8 cellular contexts compared by ENCODE assay signal in the genomic region with DNA sequence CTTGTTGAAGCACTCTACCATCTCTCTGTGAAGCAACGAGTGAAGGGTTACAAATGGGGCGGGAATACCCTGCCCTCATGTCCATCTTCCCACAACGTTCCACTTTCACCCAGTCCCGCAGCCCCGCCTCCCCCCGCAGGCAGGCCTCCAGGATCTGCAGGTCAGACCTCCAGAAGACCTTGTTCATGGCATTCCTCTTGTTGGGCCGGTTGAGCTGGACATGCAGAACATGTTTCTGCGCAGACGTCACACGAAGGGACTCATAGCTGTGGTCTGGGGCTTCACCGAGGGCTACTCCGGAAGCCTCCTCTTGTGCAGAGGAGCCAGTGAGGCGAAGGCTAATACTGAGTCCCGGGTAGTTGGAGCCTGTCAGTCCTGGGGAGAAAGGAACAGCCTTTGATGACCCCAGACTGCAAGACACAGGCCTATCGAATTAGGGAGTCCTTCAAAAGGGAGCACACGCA. TPM values are rescaled to one million over a fixed set of nuclear protein-coding genes. Genes with fewer than 3 reads are reported as not detected.
DNase-seq lines count a peak whose midpoint lies in the region; ATAC-seq, FAIRE-seq and TF ChIP-seq lines count a peak whose summit lies in the region.

No MANE protein-coding gene starts in this region.

- TF ChIP-seq RAD21 in HepG2 (CRISPR knock-in tag; IDR thresholded peaks at IDR 0.05), result no peak; the same call in 1 of the 2 replicates

- H3K27ac ChIP-seq in SJSA1 (peak overlapping the region; percentile 94), HepG2 (ENCODE audit: extremely low read length, insufficient read depth, low read length) (peak overlapping the region; percentile 97), stomach (peak overlapping the region; percentile 91 to 97 (median 96))

- WGBS in HepG2 (ENCODE audit: low lambda C conversion rate), result 1% methylated on average over 11 of the region's 16 CpGs
- WGBS in stomach, 5 donors, result 0 to 3% (median 1%) methylated on average over 5 to 16 of the region's 16 CpGs

- in situ Hi-C loops in HepG2 (cut with HindIII; ENCODE audit: extremely low pct_ligation_motif_present, low pct_unique_long_range_greater_than_20kb), result loop anchor here (5.0 kb wide), 1 partner anchor 89 kb away; a partner anchor contains a TSS

- H3K36me3 ChIP-seq in SJSA1 (peaks cover 41% of the 10 kb centered on the region), HepG2 (replicated peaks in 1 of 2; ENCODE audit: control insufficient read depth in 1 of 2, insufficient read depth in 2 of 2, low read length in 2 of 2) (peaks cover 7 to 27% of the 10 kb centered on the region in 2 experiments), stomach (peaks cover 27 to 57% (median 55%) of the 10 kb centered on the region in 4 donors)

- TF ChIP-seq CTCF in HepG2 (CRISPR knock-in tag; IDR thresholded peaks at IDR 0.05) (peak; percentile 17; the same call in 1 of the 2 replicates), stomach (IDR thresholded peaks at IDR 0.05) (no peak)

- H3K4me2 ChIP-seq in HepG2 (ENCODE audit: low read depth, low read length), result peak overlapping the region; percentile 94

- intact Hi-C loops in HepG2 (cut with micrococcal nuclease; ENCODE audit: unreplicated experiment), result loop anchor here (2.0 to 10.0 kb wide), 3 partner anchors 20 to 176 kb away; no protein-coding TSS in a partner anchor
- intact Hi-C loops in stomach (cut with DNase I; ENCODE audit: low total_unique reads), result no loop called here

- H2AFZ ChIP-seq in HepG2 (ENCODE audit: low read length), result no peak overlapping the region

- POLR2A ChIA-PET in HepG2 (lab: Yijun Ruan, JAX), result interaction anchor here (0.6 to 6.2 kb wide), 32 partner anchors 9 to 212 kb away, joined by 3 to 148 read pairs (median 5); a partner anchor contains a TSS

- ATAC-seq in GM19455 (IDR thresholded peaks at IDR 0.05; ENCODE audit: unreplicated experiment) (peak; percentile 33), HG03457 (IDR thresholded peaks at IDR 0.05; ENCODE audit: unreplicated experiment) (peak; percentile 31), HepG2 (peak; percentile 75)

- TF ChIP-seq POLR2A in HepG2 (IDR thresholded peaks at IDR 0.05; ENCODE audit: insufficient read depth in 1 of 2, low read depth in 2 of 2, low read length in 2 of 2) (peak in 1 of 2 experiments; percentile 69; a peak in 1 of 4 replicates), stomach (IDR thresholded peaks at IDR 0.05) (no peak)

- no peaks in the 10 kb centered on the region for H4K20me1 ChIP-seq in HepG2 (ENCODE audit: insufficient read depth, low read length)

- H3K4me3 ChIP-seq in SJSA1 (peak overlapping the region; percentile 51), HepG2 (replicated peaks in 1 of 3; ENCODE audit: insufficient read depth in 1 of 3, low read depth in 2 of 3, low read length in 3 of 3) (peak overlapping the region; percentile 49 to 80 (median 62)), stomach (peak overlapping the region; percentile 69 to 74 (median 73))

- CTCF ChIA-PET in HepG2 (lab: Yijun Ruan, JAX; ENCODE audit: low intra/inter-chr PET ratio, low total read pairs), result no interaction called here

- 0 out of 4 replicates have a peak, but pooled peaks have one; percentile 2 to 43 for TF ChIP-seq EP300 in HepG2 (IDR thresholded peaks at IDR 0.05; ENCODE audit: low read depth in 2 of 2, low read length in 2 of 2)
- TF ChIP-seq EP300 in HepG2 (CRISPR knock-in tag; IDR thresholded peaks at IDR 0.05; ENCODE audit: borderline replicate concordance), result no peak
- TF ChIP-seq EP300 in stomach (IDR thresholded peaks at IDR 0.05), result peak; percentile 30

- H3K79me2 ChIP-seq in HepG2 (ENCODE audit: insufficient read depth, low read length), result peaks cover 8% of the 10 kb centered on the region

- peak; percentile 60 for FAIRE-seq in HepG2 (lab: Jason Lieb, UNC)

- TSS peak; percentile 82 for BruUV-seq in HepG2 (replicated peaks; lab: Mats Ljungman, UMichigan)

- H3K4me1 ChIP-seq in SJSA1 (replicated peaks) (peaks cover 25% of the 10 kb centered on the region), HepG2 (ENCODE audit: insufficient read depth, low read length) (peaks cover 46% of the 10 kb centered on the region), stomach (peaks cover 24 to 74% (median 56%) of the 10 kb centered on the region in 4 donors)

- H3K27me3 ChIP-seq in SJSA1 (replicated peaks) (no peaks in the 10 kb centered on the region; the same call in 1 of the 2 replicates), HepG2 (ENCODE audit: control insufficient read depth in 1 of 2, insufficient read depth in 2 of 2, low read length in 2 of 2) (no peaks in the 10 kb centered on the region; a peak in 1 of 5 replicates), stomach (no peaks in the 10 kb centered on the region)

- peak overlapping the region; percentile 95 for H3K9ac ChIP-seq in HepG2 (ENCODE audit: insufficient read depth, low read depth, low read length)

- DNase-seq in EL (peak; percentile 99), SJSA1 (ENCODE audit: low read depth in 1 of 2, low spot score in 2 of 2) (peak in 1 of 2 experiments; percentile 94), dermis blood vessel endothelial cell (peak; percentile 66), HepG2 (ENCODE audit: low spot score) (peak; percentile 87), stomach (peak; percentile 88), KG1 (lab: John Stamatoyannopoulos, UW) (no peak)

- H3K9me3 ChIP-seq in SJSA1 (replicated peaks) (no peaks in the 10 kb centered on the region), HepG2 (ENCODE audit: low read length) (no peaks in the 10 kb centered on the region), stomach (no peaks in the 10 kb centered on the region)

RNA-seq across cellular contexts. Expression of a gene that starts 0.4 kb away (rescaled TPM):
- 48.3 and 64.8 TPM in 2 replicates for total RNA-seq in SJSA1 (2014; rRNA removed; shearing (Covaris generic))
- total RNA-seq in dermis blood vessel endothelial cell (27.6 and 32.0 TPM in 2 replicates), HepG2 (2016; rRNA removed; fragmentation: Illumina TruSeq; extraction: Trizol) (45.4 and 54.8 TPM in 2 replicates), stomach (100 to 1,000 TPM in 2 of 5 donors, 10 to 100 TPM in 3; 32.9 to 720 (median 94.6) TPM)
- total RNA-seq in HepG2 (2016; cell fraction: cytosol; rRNA removed; fragmentation: Illumina TruSeq; extraction: Trizol; ENCODE audit: low read depth), result 17.9 and 23.1 TPM in 2 replicates
- total RNA-seq in HepG2 (2016; cell fraction: insoluble cytoplasmic fraction; rRNA removed; fragmentation: Illumina TruSeq; extraction: Trizol), result 41.2 and 57.4 TPM in 2 replicates
- 15.1 and 19.6 TPM in 2 replicates for total RNA-seq in HepG2 (2016; cell fraction: membrane; rRNA removed; fragmentation: Illumina TruSeq; extraction: Trizol)
- total RNA-seq in HepG2 (2016; cell fraction: nucleus; rRNA removed; fragmentation: Illumina TruSeq; extraction: Trizol), result 31.4 and 37.2 TPM in 2 replicates
- polyA plus RNA-seq in HepG2 (2011; rRNA removed) (198 and 277 TPM in 2 replicates), stomach (100 to 1,000 TPM; 161 to 270 (median 228) TPM)
- 180 and 200 TPM in 2 replicates for polyA plus RNA-seq in HepG2 (2011; cell fraction: cytosol; rRNA removed)
- 123 and 139 TPM in 2 replicates for polyA plus RNA-seq in HepG2 (2011; cell fraction: nucleus; rRNA removed)
- 231 and 273 TPM in 2 replicates for polyA plus RNA-seq in HepG2 (2012)
- polyA plus RNA-seq in HepG2 (2016; cell fraction: cytosol; fragmentation: Illumina TruSeq; extraction: Trizol; ENCODE audit: low read depth), result 49.8 and 49.9 TPM in 2 replicates
- 244 and 262 TPM in 2 replicates for polyA plus RNA-seq in HepG2 (2016; cell fraction: insoluble cytoplasmic fraction; fragmentation: Illumina TruSeq; extraction: Trizol; ENCODE audit: low read depth)
- polyA plus RNA-seq in HepG2 (2016; cell fraction: membrane; fragmentation: Illumina TruSeq; extraction: Trizol; ENCODE audit: low read depth), result 43.5 and 46.5 TPM in 2 replicates
- polyA plus RNA-seq in HepG2 (2016; cell fraction: nucleus; fragmentation: Illumina TruSeq; extraction: Trizol; ENCODE audit: insufficient read depth, low read depth), result 142 and 151 TPM in 2 replicates
- polyA minus RNA-seq in HepG2 (2011; rRNA and poly(A)+ RNA removed; ENCODE audit: low replicate concordance), result 119 and 143 TPM in 2 replicates
- 74.8 and 77.1 TPM in 2 replicates for polyA minus RNA-seq in HepG2 (2011; cell fraction: cytosol; rRNA and poly(A)+ RNA removed)
- 30.3 and 39.7 TPM in 2 replicates for polyA minus RNA-seq in HepG2 (2011; cell fraction: nucleus; rRNA and poly(A)+ RNA removed)

RNA-seq across cellular contexts. Expression of a gene that starts 18.4 kb away (rescaled TPM):
- total RNA-seq in SJSA1 (2014; rRNA removed; shearing (Covaris generic)), result not detected in 2 replicates
- total RNA-seq in dermis blood vessel endothelial cell, result not detected in 2 replicates
- 0.24 and 0.32 TPM in 2 replicates for total RNA-seq in HepG2 (2016; rRNA removed; fragmentation: Illumina TruSeq; extraction: Trizol)
- not detected in 2 replicates for total RNA-seq in HepG2 (2016; cell fraction: cytosol; rRNA removed; fragmentation: Illumina TruSeq; extraction: Trizol; ENCODE audit: low read depth)
- total RNA-seq in HepG2 (2016; cell fraction: insoluble cytoplasmic fraction; rRNA removed; fragmentation: Illumina TruSeq; extraction: Trizol), result 0.39 TPM in 1 of 2 replicates, not detected in the other
- 0.31 TPM in 1 of 2 replicates, not detected in the other for total RNA-seq in HepG2 (2016; cell fraction: membrane; rRNA removed; fragmentation: Illumina TruSeq; extraction: Trizol)
- 0.28 and 0.41 TPM in 2 replicates for total RNA-seq in HepG2 (2016; cell fraction: nucleus; rRNA removed; fragmentation: Illumina TruSeq; extraction: Trizol)
- polyA plus RNA-seq in HepG2 (2011; rRNA removed), result 0.48 and 0.71 TPM in 2 replicates
- polyA plus RNA-seq in HepG2 (2011; cell fraction: cytosol; rRNA removed), result 0.26 and 0.30 TPM in 2 replicates
- polyA plus RNA-seq in HepG2 (2011; cell fraction: nucleus; rRNA removed), result 2.4 and 2.9 TPM in 2 replicates
- polyA plus RNA-seq in HepG2 (2012), result 0.59 and 0.87 TPM in 2 replicates
- 0.17 TPM in 1 of 2 replicates, not detected in the other for polyA plus RNA-seq in HepG2 (2016; cell fraction: cytosol; fragmentation: Illumina TruSeq; extraction: Trizol; ENCODE audit: low read depth)
- not detected in 2 replicates for polyA plus RNA-seq in HepG2 (2016; cell fraction: insoluble cytoplasmic fraction; fragmentation: Illumina TruSeq; extraction: Trizol; ENCODE audit: low read depth)
- 0.26 TPM in 1 of 2 replicates, not detected in the other for polyA plus RNA-seq in HepG2 (2016; cell fraction: membrane; fragmentation: Illumina TruSeq; extraction: Trizol; ENCODE audit: low read depth)
- 2.4 TPM in 1 of 2 replicates, not detected in the other for polyA plus RNA-seq in HepG2 (2016; cell fraction: nucleus; fragmentation: Illumina TruSeq; extraction: Trizol; ENCODE audit: insufficient read depth, low read depth)
- 0.42 and 0.68 TPM in 2 replicates for polyA minus RNA-seq in HepG2 (2011; rRNA and poly(A)+ RNA removed; ENCODE audit: low replicate concordance)
- not detected in 2 replicates for polyA minus RNA-seq in HepG2 (2011; cell fraction: cytosol; rRNA and poly(A)+ RNA removed)
- polyA minus RNA-seq in HepG2 (2011; cell fraction: nucleus; rRNA and poly(A)+ RNA removed), result 0.90 and 3.0 TPM in 2 replicates
- total RNA-seq in stomach, result 1,000 to 10,000 TPM in 1 of 5 donors, 100 to 1,000 TPM in 3, 10 to 100 TPM in 1; 32.1 to 1,765 (median 113) TPM
- polyA plus RNA-seq in stomach, result 100 to 1,000 TPM in 1 of 3 donors, 10 to 100 TPM in 2; 23.5 to 627 (median 80.1) TPM

RNA-seq across cellular contexts. Expression of a gene that starts 18.6 kb away (rescaled TPM):
- 266 and 343 TPM in 2 replicates for total RNA-seq in SJSA1 (2014; rRNA removed; shearing (Covaris generic))
- total RNA-seq in dermis blood vessel endothelial cell, result 293 and 327 TPM in 2 replicates
- 270 and 278 TPM in 2 replicates for total RNA-seq in HepG2 (2016; rRNA removed; fragmentation: Illumina TruSeq; extraction: Trizol)
- total RNA-seq in HepG2 (2016; cell fraction: cytosol; rRNA removed; fragmentation: Illumina TruSeq; extraction: Trizol; ENCODE audit: low read depth), result 44.9 and 50.3 TPM in 2 replicates
- total RNA-seq in HepG2 (2016; cell fraction: insoluble cytoplasmic fraction; rRNA removed; fragmentation: Illumina TruSeq; extraction: Trizol), result 247 and 303 TPM in 2 replicates
- 97.2 and 106 TPM in 2 replicates for total RNA-seq in HepG2 (2016; cell fraction: membrane; rRNA removed; fragmentation: Illumina TruSeq; extraction: Trizol)
- 191 and 201 TPM in 2 replicates for total RNA-seq in HepG2 (2016; cell fraction: nucleus; rRNA removed; fragmentation: Illumina TruSeq; extraction: Trizol)
- polyA plus RNA-seq in HepG2 (2011; rRNA removed), result 148 and 156 TPM in 2 replicates
- polyA plus RNA-seq in HepG2 (2011; cell fraction: cytosol; rRNA removed), result 89.9 and 92.3 TPM in 2 replicates
- polyA plus RNA-seq in HepG2 (2011; cell fraction: nucleus; rRNA removed), result 184 and 197 TPM in 2 replicates
- polyA plus RNA-seq in HepG2 (2012), result 166 and 314 TPM in 2 replicates
- polyA plus RNA-seq in HepG2 (2016; cell fraction: cytosol; fragmentation: Illumina TruSeq; extraction: Trizol; ENCODE audit: low read depth), result 36.1 and 37.5 TPM in 2 replicates
- 257 and 357 TPM in 2 replicates for polyA plus RNA-seq in HepG2 (2016; cell fraction: insoluble cytoplasmic fraction; fragmentation: Illumina TruSeq; extraction: Trizol; ENCODE audit: low read depth)
- 76.7 and 82.5 TPM in 2 replicates for polyA plus RNA-seq in HepG2 (2016; cell fraction: membrane; fragmentation: Illumina TruSeq; extraction: Trizol; ENCODE audit: low read depth)
- 372 and 405 TPM in 2 replicates for polyA plus RNA-seq in HepG2 (2016; cell fraction: nucleus; fragmentation: Illumina TruSeq; extraction: Trizol; ENCODE audit: insufficient read depth, low read depth)
- 218 and 315 TPM in 2 replicates for polyA minus RNA-seq in HepG2 (2011; rRNA and poly(A)+ RNA removed; ENCODE audit: low replicate concordance)
- polyA minus RNA-seq in HepG2 (2011; cell fraction: cytosol; rRNA and poly(A)+ RNA removed), result 121 and 131 TPM in 2 replicates
- 131 and 151 TPM in 2 replicates for polyA minus RNA-seq in HepG2 (2011; cell fraction: nucleus; rRNA and poly(A)+ RNA removed)
- 100 to 1,000 TPM; 148 to 242 (median 169) TPM for total RNA-seq in stomach
- 100 to 1,000 TPM; 111 to 151 (median 114) TPM for polyA plus RNA-seq in stomach

RNA-seq across cellular contexts. Expression of a gene that starts 42.2 kb away (rescaled TPM):
- not detected in 2 replicates for total RNA-seq in SJSA1 (2014; rRNA removed; shearing (Covaris generic))
- total RNA-seq in dermis blood vessel endothelial cell, result 1.4 TPM in 1 of 2 replicates, not detected in the other
- total RNA-seq in HepG2 (2016; rRNA removed; fragmentation: Illumina TruSeq; extraction: Trizol), result 0.73 and 1.7 TPM in 2 replicates
- total RNA-seq in HepG2 (2016; cell fraction: cytosol; rRNA removed; fragmentation: Illumina TruSeq; extraction: Trizol; ENCODE audit: low read depth), result not detected in 2 replicates
- 0.80 and 2.9 TPM in 2 replicates for total RNA-seq in HepG2 (2016; cell fraction: insoluble cytoplasmic fraction; rRNA removed; fragmentation: Illumina TruSeq; extraction: Trizol)
- total RNA-seq in HepG2 (2016; cell fraction: membrane; rRNA removed; fragmentation: Illumina TruSeq; extraction: Trizol), result 0.77 TPM in 1 of 2 replicates, not detected in the other
- total RNA-seq in HepG2 (2016; cell fraction: nucleus; rRNA removed; fragmentation: Illumina TruSeq; extraction: Trizol), result not detected in 2 replicates
- polyA plus RNA-seq in HepG2 (2011; rRNA removed), result 2.1 and 4.0 TPM in 2 replicates
- polyA plus RNA-seq in HepG2 (2011; cell fraction: cytosol; rRNA removed), result 4.6 and 7.7 TPM in 2 replicates
- 2.3 and 3.2 TPM in 2 replicates for polyA plus RNA-seq in HepG2 (2011; cell fraction: nucleus; rRNA removed)
- polyA plus RNA-seq in HepG2 (2012), result 1.6 and 3.8 TPM in 2 replicates
- 0.27 and 0.35 TPM in 2 replicates for polyA plus RNA-seq in HepG2 (2016; cell fraction: cytosol; fragmentation: Illumina TruSeq; extraction: Trizol; ENCODE audit: low read depth)
- 1.1 and 1.9 TPM in 2 replicates for polyA plus RNA-seq in HepG2 (2016; cell fraction: insoluble cytoplasmic fraction; fragmentation: Illumina TruSeq; extraction: Trizol; ENCODE audit: low read depth)
- polyA plus RNA-seq in HepG2 (2016; cell fraction: membrane; fragmentation: Illumina TruSeq; extraction: Trizol; ENCODE audit: low read depth), result 0.50 TPM in 1 of 2 replicates, not detected in the other
- 2.2 TPM in 1 of 2 replicates, not detected in the other for polyA plus RNA-seq in HepG2 (2016; cell fraction: nucleus; fragmentation: Illumina TruSeq; extraction: Trizol; ENCODE audit: insufficient read depth, low read depth)
- polyA minus RNA-seq in HepG2 (2011; rRNA and poly(A)+ RNA removed; ENCODE audit: low replicate concordance), result 0.37 TPM in 1 of 2 replicates, not detected in the other
- polyA minus RNA-seq in HepG2 (2011; cell fraction: cytosol; rRNA and poly(A)+ RNA removed), result 2.1 TPM in 1 of 2 replicates, not detected in the other
- polyA minus RNA-seq in HepG2 (2011; cell fraction: nucleus; rRNA and poly(A)+ RNA removed), result not detected in 2 replicates
- not detected for total RNA-seq in stomach
- polyA plus RNA-seq in stomach, result 100 to 1,000 TPM in 1 of 3 donors, 1 to 10 TPM in 2; 3.6 to 980 (median 4.6) TPM

RNA-seq across cellular contexts. Expression of a gene that starts 46.9 kb away (rescaled TPM):
- total RNA-seq in SJSA1 (2014; rRNA removed; shearing (Covaris generic)), result 0.84 TPM in 1 of 2 replicates, not detected in the other
- 8.3 and 17.5 TPM in 2 replicates for total RNA-seq in dermis blood vessel endothelial cell
- total RNA-seq in HepG2 (2016; rRNA removed; fragmentation: Illumina TruSeq; extraction: Trizol), result 10.3 and 11.4 TPM in 2 replicates
- total RNA-seq in HepG2 (2016; cell fraction: cytosol; rRNA removed; fragmentation: Illumina TruSeq; extraction: Trizol; ENCODE audit: low read depth), result 4.4 and 4.8 TPM in 2 replicates
- 11.9 and 12.4 TPM in 2 replicates for total RNA-seq in HepG2 (2016; cell fraction: insoluble cytoplasmic fraction; rRNA removed; fragmentation: Illumina TruSeq; extraction: Trizol)
- total RNA-seq in HepG2 (2016; cell fraction: membrane; rRNA removed; fragmentation: Illumina TruSeq; extraction: Trizol), result 8.3 and 11.2 TPM in 2 replicates
- total RNA-seq in HepG2 (2016; cell fraction: nucleus; rRNA removed; fragmentation: Illumina TruSeq; extraction: Trizol), result 5.0 and 8.7 TPM in 2 replicates
- polyA plus RNA-seq in HepG2 (2011; rRNA removed), result 18.0 and 18.5 TPM in 2 replicates
- 13.8 and 14.5 TPM in 2 replicates for polyA plus RNA-seq in HepG2 (2011; cell fraction: cytosol; rRNA removed)
- polyA plus RNA-seq in HepG2 (2011; cell fraction: nucleus; rRNA removed), result 23.0 and 23.9 TPM in 2 replicates
- 8.6 and 10.2 TPM in 2 replicates for polyA plus RNA-seq in HepG2 (2012)
- polyA plus RNA-seq in HepG2 (2016; cell fraction: cytosol; fragmentation: Illumina TruSeq; extraction: Trizol; ENCODE audit: low read depth), result 2.4 and 2.6 TPM in 2 replicates
- polyA plus RNA-seq in HepG2 (2016; cell fraction: insoluble cytoplasmic fraction; fragmentation: Illumina TruSeq; extraction: Trizol; ENCODE audit: low read depth), result 9.1 and 12.2 TPM in 2 replicates
- polyA plus RNA-seq in HepG2 (2016; cell fraction: membrane; fragmentation: Illumina TruSeq; extraction: Trizol; ENCODE audit: low read depth), result 5.3 and 6.5 TPM in 2 replicates
- polyA plus RNA-seq in HepG2 (2016; cell fraction: nucleus; fragmentation: Illumina TruSeq; extraction: Trizol; ENCODE audit: insufficient read depth, low read depth), result 12.7 and 15.7 TPM in 2 replicates
- 3.7 and 14.6 TPM in 2 replicates for polyA minus RNA-seq in HepG2 (2011; rRNA and poly(A)+ RNA removed; ENCODE audit: low replicate concordance)
- polyA minus RNA-seq in HepG2 (2011; cell fraction: cytosol; rRNA and poly(A)+ RNA removed), result 5.7 and 7.2 TPM in 2 replicates
- 9.9 and 10.7 TPM in 2 replicates for polyA minus RNA-seq in HepG2 (2011; cell fraction: nucleus; rRNA and poly(A)+ RNA removed)
- 1 to 10 TPM in 4 of 5 donors, not detected in 1; 1.8 to 9.2 (median 3.4) TPM for total RNA-seq in stomach
- 10 to 100 TPM in 1 of 3 donors, 1 to 10 TPM in 2; 6.9 to 10.0 (median 9.3) TPM for polyA plus RNA-seq in stomach

Comparison
In these comparisons a context has a peak if more than half of its experiments do, and no peak if none do; other contexts are left out.
1. RNA of a gene that starts 18.4 kb away (total RNA-seq): 32.1 to 1,765 TPM in stomach; 0.24 to 0.41 TPM in HepG2, not detected in SJSA1 and not detected in dermis blood vessel endothelial cell; every median in the first group is over 10 times any median in the second.
2. Peak in every context shown above with its lines, with median percentiles within 50 percentile points of each other: ATAC-seq, H3K27ac ChIP-seq and H3K4me3 ChIP-seq.